ENCODE assay signal across 8 cellular contexts in the genomic region with DNA sequence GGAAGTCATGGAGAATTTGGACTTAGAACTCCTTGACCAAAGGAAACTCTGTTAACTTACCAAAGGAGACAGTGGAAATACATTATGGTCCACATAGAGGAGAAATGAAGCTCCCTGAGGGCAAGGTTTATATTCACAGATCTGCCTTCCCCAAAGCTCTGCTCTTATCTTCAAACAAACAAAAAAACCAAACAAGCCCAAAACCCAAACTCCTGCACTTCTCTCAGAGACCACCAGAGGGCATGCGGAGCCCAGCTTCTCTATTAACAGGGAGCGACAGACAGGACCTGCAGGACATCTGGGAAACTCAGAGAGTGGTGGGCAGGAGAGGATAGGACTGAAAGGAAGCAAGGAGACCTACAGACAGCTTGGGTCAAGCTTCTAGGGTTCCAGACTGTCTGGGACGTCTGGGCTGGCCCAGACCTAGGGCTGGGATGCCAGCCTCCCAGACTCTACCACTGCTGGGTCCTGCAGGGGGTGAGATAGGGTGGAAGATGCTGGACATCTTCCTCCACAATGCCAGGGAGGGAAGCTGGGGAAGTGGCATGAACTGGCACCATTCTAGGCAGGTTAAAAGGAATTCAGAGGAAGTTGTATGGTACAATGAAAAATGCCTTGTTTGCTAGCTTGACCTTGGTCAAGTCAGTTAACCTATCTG. TPM values are rescaled to one million over a fixed set of nuclear protein-coding genes. Genes with fewer than 3 reads are reported as not detected.
A peak's percentile ranks its signal among the peaks of the same experiment; 100 is the strongest.
DNase-seq lines count a peak whose midpoint lies in the region; ATAC-seq, FAIRE-seq and TF ChIP-seq lines count a peak whose summit lies in the region.

No MANE protein-coding gene starts in this region.

- DNase-seq in D721Med (ENCODE audit: insufficient read length, low spot score) (peak; percentile 73), KG1 (lab: John Stamatoyannopoulos, UW) (peak; percentile 46), RKO (ENCODE audit: low spot score) (peak; percentile 63), fibroblast of the conjunctiva (ENCODE audit: low read depth) (peak; percentile 37), occipital lobe (lab: John Stamatoyannopoulos, UW) (peak; percentile 50), GOT3 (lab: John Stamatoyannopoulos, UW) (no peak)
- DNase-seq in activated T-helper 1 cell treated with anti-CD3 and anti-CD28 coated beads, Interleukin-2, amount 50 U/mL, for 16 hours (ENCODE audit: low read depth in 1 of 2, low spot score in 1 of 2): peak; percentile 54 to 59

- peak; percentile 98 for TF ChIP-seq CTCF in D721Med (IDR thresholded peaks at IDR 0.05; ENCODE audit: insufficient read depth, missing control alignments)

- FAIRE-seq in D721Med (lab: Jason Lieb, UNC): no peak

- no peak for ATAC-seq in HG03520 (IDR thresholded peaks at IDR 0.05; ENCODE audit: unreplicated experiment)

RNA-seq across cellular contexts. Expression of a gene that starts 4.0 kb away (rescaled TPM):
- total RNA-seq in occipital lobe: not detected

RNA-seq across cellular contexts. Expression of a gene that starts 17.1 kb away (rescaled TPM):
- not detected for total RNA-seq in occipital lobe

RNA-seq across cellular contexts. Expression of a gene that starts 45.1 kb away (rescaled TPM):
- total RNA-seq in occipital lobe: not detected
